In genomic region chr20:37375227-37375626, GRCh38 we compare ENCODE assay signal across 16 cellular contexts. TPM values are rescaled to one million over a fixed set of nuclear protein-coding genes. Genes with fewer than 3 reads are reported as not detected.
DNase-seq lines count a peak whose midpoint lies in the region; ATAC-seq and TF ChIP-seq lines count a peak whose summit lies in the region.
"Had no signal": no experiment of that assay in that cellular context is flagged by ENCODE, and none has a peak within 500 bp of the region (broad histone marks: within the 10 kb centered on the region; RNA-seq: fewer than 3 reads in every experiment).

No MANE protein-coding gene starts in this region.

- no peak for TF ChIP-seq CTCF in A673 (conservative IDR thresholded peaks at IDR 0.05; ENCODE audit: low read depth, low read length)

- H3K27ac ChIP-seq in A673 (ENCODE audit: low read depth, low read length, poor library complexity, severe bottlenecking) = no peak overlapping the region
- H3K27ac ChIP-seq: coronary artery had no signal

- POLR2A ChIA-PET in HEK293T (lab: Yijun Ruan, JAX) = no interaction called here
- POLR2A ChIA-PET in A673 (lab: Charles Lee; ENCODE audit: low non-redundant PET) = no interaction called here

- H3K9me3 ChIP-seq in A673 (ENCODE audit: low read depth, low read length, poor library complexity, severe bottlenecking) = no peaks in the 10 kb centered on the region

- H3K4me1 ChIP-seq in A673 (ENCODE audit: insufficient read depth, low read length, poor library complexity, severe bottlenecking) = no peaks in the 10 kb centered on the region

- ATAC-seq in GM18498 (IDR thresholded peaks at IDR 0.05; ENCODE audit: unreplicated experiment) (peak; percentile 61), GM21381 (IDR thresholded peaks at IDR 0.05; ENCODE audit: unreplicated experiment) (peak; percentile 66), HG02981 (IDR thresholded peaks at IDR 0.05; ENCODE audit: unreplicated experiment) (peak; percentile 45), naive B cell (ENCODE audit: low read depth in 2 of 2) (peak; percentile 32 to 40)
- ATAC-seq: activated CD8-positive, alpha-beta memory T cell treated with anti-CD3 and anti-CD28 coated beads, Interleukin-2, amount 10 ng/mL, durations not matched to agents 7 days and 5 days; naive thymus-derived CD4-positive, alpha-beta T cell; stimulated activated naive CD8-positive, alpha-beta T cell treated with anti-CD3 and anti-CD28 coated beads, Interleukin-15, Interleukin-2, amounts not matched to agents 100 U/mL and 50 U/mL, for 24 hours had no signal

- peak overlapping the region in 2 of 6 donors; percentile 57 to 90 for H3K27ac Mint-ChIP-seq in naive B cell
- H3K27ac Mint-ChIP-seq: activated CD8-positive, alpha-beta memory T cell treated with anti-CD3 and anti-CD28 coated beads, Interleukin-2, amount 10 ng/mL, durations not matched to agents 7 days and 5 days; naive thymus-derived CD4-positive, alpha-beta T cell had no signal

- no peaks in the 10 kb centered on the region for H3K36me3 ChIP-seq in A673 (ENCODE audit: insufficient read depth, low read length, poor library complexity, severe bottlenecking)

- no TSS peak for BruUV-seq in A673 (replicated peaks; lab: Mats Ljungman, UMichigan)

- H3K36me3 Mint-ChIP-seq in naive B cell = no peaks in the 10 kb centered on the region
- H3K36me3 Mint-ChIP-seq: activated CD8-positive, alpha-beta memory T cell treated with anti-CD3 and anti-CD28 coated beads, Interleukin-2, amount 10 ng/mL, durations not matched to agents 7 days and 5 days; naive thymus-derived CD4-positive, alpha-beta T cell had no signal

- H3K27me3 ChIP-seq in A673 (replicated peaks; ENCODE audit: insufficient read depth, low read depth, low read length, poor library complexity) = no peaks in the 10 kb centered on the region

- DNase-seq in naive B cell = no peak
- no peak for DNase-seq in HEK293T (ENCODE audit: extremely low spot score)
- DNase-seq in NCI-H2029 (lab: John Stamatoyannopoulos, UW) = no peak
- no peak for DNase-seq in A673 (ENCODE audit: low spot score)
- DNase-seq in NCI-H2196 treated with DMSO at 0.1 percent for 48 hours (lab: John Stamatoyannopoulos, UW; ENCODE audit: unreplicated experiment) = no peak
- DNase-seq: activated CD4-positive, CD25-positive, alpha-beta regulatory T cell; activated CD8-positive, alpha-beta memory T cell treated with anti-CD3 and anti-CD28 coated beads, Interleukin-2, amount 10 ng/mL, durations not matched to agents 7 days and 5 days; activated naive CD4-positive, alpha-beta T cell; naive thymus-derived CD4-positive, alpha-beta T cell; NCI-H1694 treated with DMSO at 0.1 percent for 48 hours; stimulated activated naive CD8-positive, alpha-beta T cell treated with anti-CD3 and anti-CD28 coated beads, Interleukin-15, Interleukin-2, amounts not matched to agents 100 U/mL and 50 U/mL, for 24 hours had no signal

- intact Hi-C loops in A673 (cut with micrococcal nuclease; ENCODE audit: unreplicated experiment) = no loop called here

- H3K4me3 ChIP-seq in A673 (ENCODE audit: low read depth, low read length, poor library complexity, severe bottlenecking) = no peak overlapping the region
- H3K4me3 ChIP-seq: coronary artery, lung had no signal

- CTCF ChIA-PET in HEK293T (lab: Yijun Ruan, JAX) = no interaction called here
- CTCF ChIA-PET in A673 (lab: Charles Lee) = no interaction called here

- H3K9me3 Mint-ChIP-seq in naive B cell = no peaks in the 10 kb centered on the region

- peaks cover 12 to 37% (median 27%) of the 10 kb centered on the region in 3 donors for H3K4me1 Mint-ChIP-seq in naive B cell

- no peaks in the 10 kb centered on the region for H3K27me3 Mint-ChIP-seq in naive B cell
- H3K27me3 Mint-ChIP-seq: activated CD8-positive, alpha-beta memory T cell treated with anti-CD3 and anti-CD28 coated beads, Interleukin-2, amount 10 ng/mL, durations not matched to agents 7 days and 5 days; naive thymus-derived CD4-positive, alpha-beta T cell had no signal

- H3K4me3 Mint-ChIP-seq in naive B cell = no peak overlapping the region
- H3K4me3 Mint-ChIP-seq: activated CD8-positive, alpha-beta memory T cell treated with anti-CD3 and anti-CD28 coated beads, Interleukin-2, amount 10 ng/mL, durations not matched to agents 7 days and 5 days; naive thymus-derived CD4-positive, alpha-beta T cell had no signal

TF ChIP-seq in HEK293T, 16 proteins besides CTCF, POLR2A, EP300 and RAD21:
- no peak for TF ChIP-seq CTBP1 (IDR thresholded peaks at IDR 0.05; ENCODE audit: borderline replicate concordance)
- no peak for TF ChIP-seq PKNOX1 (IDR thresholded peaks at IDR 0.05)
- no peak for TF ChIP-seq FOXA1 (IDR thresholded peaks at IDR 0.05)
- TF ChIP-seq LEF1 (IDR thresholded peaks at IDR 0.05; ENCODE audit: borderline replicate concordance) = no peak
- TF ChIP-seq SP1 (IDR thresholded peaks at IDR 0.05) = no peak
- TF ChIP-seq NFRKB (IDR thresholded peaks at IDR 0.05) = no peak
- no peak for TF ChIP-seq BHLHE40 (IDR thresholded peaks at IDR 0.05; ENCODE audit: borderline replicate concordance)
- no peak for TF ChIP-seq FOXK2 (IDR thresholded peaks at IDR 0.05)
- no peak for TF ChIP-seq FOXM1 (IDR thresholded peaks at IDR 0.05; ENCODE audit: borderline replicate concordance)

RNA-seq across cellular contexts. Expression of gene SRC, which starts 29.3 kb away (rescaled TPM):
- 1 to 10 TPM in 5 of 6 donors, not detected in 1; 1.2 to 2.3 (median 1.7) TPM for polyA plus RNA-seq in naive B cell (ENCODE audit: low read depth in 6 of 6)
- 23.3 and 29.6 TPM in 2 replicates for total RNA-seq in A673 (2021)
